In genomic region chr9:18989865-18990264, GRCh38 we compare ENCODE assay signal across 22 cellular contexts. TPM values are rescaled to one million over a fixed set of nuclear protein-coding genes. Genes with fewer than 3 reads are reported as not detected.
"Had no signal": no experiment of that assay in that cellular context is flagged by ENCODE, and none has a peak within 500 bp of the region (broad histone marks: within the 10 kb centered on the region; RNA-seq: fewer than 3 reads in every experiment).

No MANE protein-coding gene starts in this region.

- H3K27ac ChIP-seq: foreskin keratinocyte, hepatocyte, parathyroid adenoma, psoas muscle, right lobe of liver, spleen, testis, tibial nerve, upper lobe of right lung, vagina had no signal

- H3K36me3 ChIP-seq: right lobe of liver, spleen, tibial nerve, upper lobe of right lung, vagina had no signal

- DNase-seq: dermis blood vessel endothelial cell; foreskin keratinocyte; head of caudate nucleus; mesendoderm; naive thymus-derived CD4-positive, alpha-beta T cell; nephron progenitor cell; psoas muscle; retina; right lobe of liver; spleen; stimulated activated CD4-positive, alpha-beta T cell treated with anti-CD3 and anti-CD28 coated beads, Interleukin-15, amount 100 ng/mL, for 24 hours; stimulated activated CD4-positive, alpha-beta T cell treated with anti-CD3 and anti-CD28 coated beads, Interleukin-1b, Interleukin-23, amount 100 ng/mL, for 48 hours; stimulated activated CD4-positive, alpha-beta T cell treated with anti-CD3 and anti-CD28 coated beads, Interleukin-4, amount 100 ng/mL, for 24 hours; testis; upper lobe of right lung had no signal

- H3K27me3 ChIP-seq: foreskin keratinocyte, hepatocyte, right lobe of liver, spleen, testis, tibial nerve, upper lobe of right lung, vagina had no signal

- H3K9me3 ChIP-seq: psoas muscle, right lobe of liver, testis, tibial nerve, upper lobe of right lung, vagina had no signal

- H3K4me1 ChIP-seq: foreskin keratinocyte, parathyroid adenoma, psoas muscle, right lobe of liver, spleen, testis had no signal

- H3K4me3 ChIP-seq: hepatocyte, psoas muscle, right lobe of liver, spleen, testis, tibial nerve, upper lobe of right lung, vagina had no signal

RNA-seq across cellular contexts. Expression of gene SAXO1, which starts 43.1 kb away (rescaled TPM):
- total RNA-seq: dermis blood vessel endothelial cell, epithelial cell of proximal tubule, foreskin keratinocyte, hepatocyte, lung microvascular endothelial cell, omental fat pad, vagina had no signal
